In the genomic region with DNA sequence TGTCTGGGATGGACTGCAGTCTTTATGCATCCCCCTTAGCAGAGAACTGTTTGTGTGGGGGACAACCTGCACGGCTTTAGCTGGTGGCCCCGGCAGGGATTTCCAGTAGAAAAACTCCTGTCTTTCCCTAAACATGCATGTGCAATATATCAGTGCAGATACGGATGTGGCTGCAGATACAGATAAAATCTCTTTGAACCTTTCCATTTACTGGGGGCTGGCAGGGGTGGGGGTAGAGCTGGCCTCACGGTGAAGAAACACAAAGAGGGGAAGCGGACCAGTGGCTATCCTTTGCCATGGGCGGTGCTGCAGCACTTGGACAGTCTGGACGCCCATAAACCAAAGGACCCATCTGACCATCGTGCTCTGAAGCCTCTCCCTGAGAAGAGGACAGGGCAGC, we compare ENCODE assay signal across 16 cellular contexts.
A peak's percentile ranks its signal among the peaks of the same experiment; 100 is the strongest.
DNase-seq lines count a peak whose midpoint lies in the region; ATAC-seq, FAIRE-seq and TF ChIP-seq lines count a peak whose summit lies in the region.
"Had no signal": no experiment of that assay in that cellular context is flagged by ENCODE, and none has a peak within 500 bp of the region (broad histone marks: within the 10 kb centered on the region; RNA-seq: fewer than 3 reads in every experiment).

No MANE protein-coding gene starts in this region.

- H4K91ac ChIP-seq in H1 (replicated peaks; ENCODE audit: insufficient read length, low read length) = no peak overlapping the region

- peaks cover 65% of the 10 kb centered on the region for H3K4me1 ChIP-seq in BLaER1
- peaks cover 0 to 9% (median 3%) of the 10 kb centered on the region in 4 experiments; a peak in 3 of 7 replicates for H3K4me1 ChIP-seq in H1 (replicated peaks in 1 of 4; ENCODE audit: control insufficient read depth in 3 of 4, insufficient read depth in 4 of 4, low read length in 3 of 4)
- H3K4me1 ChIP-seq in osteoblast (ENCODE audit: insufficient read depth, low read length) = peaks cover 34% of the 10 kb centered on the region

- no peaks in the 10 kb centered on the region for H3K79me1 ChIP-seq in H1 (ENCODE audit: low read depth, low read length)

- H2BK120ac ChIP-seq in H1 (replicated peaks; ENCODE audit: low read depth, low read length) = no peak overlapping the region

- peak overlapping the region; percentile 80 for H3K4me2 ChIP-seq in BLaER1
- H3K4me2 ChIP-seq in H1 (ENCODE audit: insufficient read depth in 1 of 2, low read depth in 2 of 2, low read length in 2 of 2) = no peak overlapping the region
- H3K4me2 ChIP-seq in osteoblast (ENCODE audit: insufficient read depth, low read length) = no peak overlapping the region
- H3K4me2 ChIP-seq: KMS-11 had no signal

- 0 out of 2 replicates have a peak overlapping the region, but pooled peaks have one; percentile 53 for H2AK5ac ChIP-seq in H1 (ENCODE audit: low read depth, low read length)

- no peak overlapping the region for H2BK20ac ChIP-seq in H1 (ENCODE audit: low read length)

- no peak overlapping the region for H3K23ac ChIP-seq in H1 (ENCODE audit: insufficient read length)

- no peak overlapping the region for H3K27ac ChIP-seq in BLaER1
- no peak overlapping the region for H3K27ac ChIP-seq in H1 (ENCODE audit: low read depth, low read length)
- H3K27ac ChIP-seq in osteoblast (ENCODE audit: low read depth, low read length) = no peak overlapping the region
- H3K27ac ChIP-seq: KMS-11, Peyer's patch, SJCRH30 had no signal

- H2BK5ac ChIP-seq in H1 (ENCODE audit: low read depth, low read length) = no peak overlapping the region

- no peak overlapping the region for H2AFZ ChIP-seq in H1 (ENCODE audit: low read length)
- no peak overlapping the region for H2AFZ ChIP-seq in osteoblast (ENCODE audit: low read length)

- no peak for TF ChIP-seq RAD21 in H1 (IDR thresholded peaks at IDR 0.05 in 1 of 2, conservative IDR thresholded peaks at IDR 0.05 in 1 of 2; ENCODE audit: low read depth in 2 of 2, low read length in 2 of 2)

- H3K9me3 ChIP-seq in BLaER1 (no peaks in the 10 kb centered on the region), H1 (ENCODE audit: insufficient read depth in 2 of 2, low read depth in 1 of 2, low read length in 1 of 2) (no peaks in the 10 kb centered on the region), osteoblast (ENCODE audit: low read depth, low read length) (no peaks in the 10 kb centered on the region)
- H3K9me3 ChIP-seq: HAP-1, Peyer's patch, SJCRH30 had no signal

- no peak overlapping the region for H3K56ac ChIP-seq in H1 (replicated peaks; ENCODE audit: insufficient read length, low read depth, low read length)

- no peak for TF ChIP-seq POLR2A in H1 (IDR thresholded peaks at IDR 0.05; ENCODE audit: control extremely low read depth in 1 of 2, low read depth in 2 of 2, low read length in 2 of 2)

- 88% methylated on average over 7 of the region's 8 CpGs; no CpG with 5 or more reads in 1 of the 2 experiments for WGBS in H1 (ENCODE audit: extremely low coverage in 1 of 2, insufficient coverage in 1 of 2, insufficient read length in 1 of 2, insufficient replicate concordance in 2 of 2, low coverage in 1 of 2, low lambda C conversion rate in 2 of 2, missing lambda C conversion rate in 1 of 2), 2 experiments

- 0 out of 2 replicates have a peak overlapping the region, but pooled peaks have one; percentile 27 for H3K18ac ChIP-seq in H1 (ENCODE audit: extremely low read depth, low read length)

- no peak overlapping the region for H3K9ac ChIP-seq in BLaER1
- H3K9ac ChIP-seq in H1 (replicated peaks in 1 of 4; ENCODE audit: extremely low read depth in 1 of 4, low read depth in 3 of 4, low read length in 3 of 4) = no peak overlapping the region
- H3K9ac ChIP-seq: KMS-11 had no signal

- H3K36me3 ChIP-seq in BLaER1 (no peaks in the 10 kb centered on the region), H1 (ENCODE audit: control insufficient read depth in 2 of 4, insufficient read depth in 4 of 4, low read length in 3 of 4) (no peaks in the 10 kb centered on the region), osteoblast (ENCODE audit: insufficient read depth, low read length) (no peaks in the 10 kb centered on the region)
- H3K36me3 ChIP-seq: HAP-1, Peyer's patch, SJCRH30 had no signal

- ATAC-seq in HG03196 (IDR thresholded peaks at IDR 0.05; ENCODE audit: unreplicated experiment) (no peak), HG02970 (IDR thresholded peaks at IDR 0.05; ENCODE audit: low FRiP score, unreplicated experiment) (no peak), GM19467 (IDR thresholded peaks at IDR 0.05; ENCODE audit: unreplicated experiment) (no peak)

- DNase-seq in H1 (ENCODE audit: low read depth in 1 of 2, low spot score in 2 of 2) = no peak
- DNase-seq in osteoblast (ENCODE audit: insufficient read length, low spot score, missing footprints) = peak; percentile 11
- DNase-seq in DMS53 treated with DMSO at 0.1 percent for 48 hours (lab: John Stamatoyannopoulos, UW; ENCODE audit: unreplicated experiment) = no peak
- DNase-seq: NCI-H1105 treated with DMSO at 0.1 percent for 48 hours, NCI-H2081 treated with DMSO at 0.1 percent for 48 hours, NCI-H524 treated with DMSO at 0.1 percent for 48 hours, Peyer's patch had no signal

- no peak overlapping the region; the same call in 1 of the 2 replicates for H4K8ac ChIP-seq in H1 (ENCODE audit: extremely low read depth, insufficient read depth, low read length)

- no peak overlapping the region for H4K5ac ChIP-seq in H1 (ENCODE audit: insufficient read length, low read depth, low read length)

- TF ChIP-seq CTCF in GM12872 (IDR thresholded peaks at IDR 0.05; ENCODE audit: insufficient read depth, low read depth, low read length) (0 out of 3 replicates have a peak, but pooled peaks have one; percentile 4), H1 (IDR thresholded peaks at IDR 0.05; ENCODE audit: control extremely low read depth in 1 of 3, insufficient read depth in 1 of 3, low read depth in 1 of 3, low read length in 3 of 3) (no peak), osteoblast (IDR thresholded peaks at IDR 0.05; ENCODE audit: extremely low read depth, low read depth, low read length) (no peak)

- TF ChIP-seq EP300 in H1 (IDR thresholded peaks at IDR 0.05; ENCODE audit: borderline replicate concordance in 1 of 2, low read depth in 2 of 2, low read length in 2 of 2) = no peak

- H3K14ac ChIP-seq in H1 (ENCODE audit: insufficient read length) = no peak overlapping the region

- H2BK15ac ChIP-seq in H1 (ENCODE audit: low read length) = no peak overlapping the region

- H3K23me2 ChIP-seq in H1 (ENCODE audit: low read depth, low read length) = no peaks in the 10 kb centered on the region; the same call in 1 of the 2 replicates

- H3K27me3 ChIP-seq in BLaER1 (no peaks in the 10 kb centered on the region), H1 (replicated peaks in 1 of 4; ENCODE audit: control insufficient read depth in 3 of 4, extremely low read depth in 1 of 4, insufficient read depth in 3 of 4, low read length in 3 of 4) (no peaks in the 10 kb centered on the region), osteoblast (ENCODE audit: insufficient read depth, low read length) (no peaks in the 10 kb centered on the region)
- H3K27me3 ChIP-seq: Peyer's patch, SJCRH30 had no signal

- H3K79me2 ChIP-seq in H1 (ENCODE audit: control insufficient read depth in 1 of 2, insufficient read depth in 2 of 2, low read length in 2 of 2) (no peaks in the 10 kb centered on the region), osteoblast (ENCODE audit: insufficient read depth, low read length) (peaks cover 59% of the 10 kb centered on the region)

- no peaks in the 10 kb centered on the region for H4K20me1 ChIP-seq in BLaER1
- H4K20me1 ChIP-seq in H1 (replicated peaks in 1 of 2; ENCODE audit: control insufficient read depth in 1 of 2, insufficient read depth in 2 of 2, low read length in 2 of 2) = peaks cover 0 to 7% of the 10 kb centered on the region in 2 experiments
- no peaks in the 10 kb centered on the region for H4K20me1 ChIP-seq in osteoblast (ENCODE audit: insufficient read depth, low read length)

- no peak for FAIRE-seq in H1 (lab: Jason Lieb, UNC)
- FAIRE-seq: D721Med had no signal

- POLR2A ChIA-PET in H1 (lab: Charles Lee; ENCODE audit: partially characterized antibody) = no interaction called here

- H3K4ac ChIP-seq in H1 (replicated peaks; ENCODE audit: insufficient read length, low read depth, low read length) = no peak overlapping the region

- no peak overlapping the region for H2BK12ac ChIP-seq in H1 (ENCODE audit: low read depth, low read length)

- CTCF ChIA-PET in H1 (lab: Charles Lee; ENCODE audit: partially characterized antibody) = interaction anchor here (0.6 to 25.5 kb wide), 28 partner anchors 5 to 722 kb away, joined by 3 to 376 read pairs (median 4); no protein-coding TSS in a partner anchor

- H3K4me3 ChIP-seq in BLaER1 = no peak overlapping the region
- no peak overlapping the region for H3K4me3 ChIP-seq in H1 (ENCODE audit: extremely low read depth in 1 of 4, insufficient read depth in 2 of 4, low read depth in 3 of 4, low read length in 4 of 4)
- no peak overlapping the region for H3K4me3 ChIP-seq in osteoblast (ENCODE audit: insufficient read depth, low read length)
- H3K4me3 ChIP-seq: HAP-1, Peyer's patch, SJCRH30 had no signal

TF ChIP-seq in H1, 55 proteins besides CTCF, POLR2A, EP300 and RAD21:
- TF ChIP-seq KDM4A (IDR thresholded peaks at IDR 0.05; ENCODE audit: low read depth, low read length, severe bottlenecking) (no peak), SAP30 (IDR thresholded peaks at IDR 0.05; ENCODE audit: insufficient read depth, insufficient replicate concordance, low read length) (no peak), BRCA1 (IDR thresholded peaks at IDR 0.05; ENCODE audit: low read depth, low read length) (no peak), SP1 (IDR thresholded peaks at IDR 0.05; ENCODE audit: low read depth, low read length) (no peak), RFX5 (IDR thresholded peaks at IDR 0.05; ENCODE audit: borderline replicate concordance, low read depth, low read length) (no peak), EGR1 (IDR thresholded peaks at IDR 0.05; ENCODE audit: borderline replicate concordance, low read depth, low read length) (no peak), JUN (IDR thresholded peaks at IDR 0.05; ENCODE audit: low read depth, low read length) (no peak), KDM5A (IDR thresholded peaks at IDR 0.05; ENCODE audit: low read length) (no peak), FOSL1 (IDR thresholded peaks at IDR 0.05; ENCODE audit: insufficient read depth, low read depth, low read length) (no peak)
- TF ChIP-seq, protein P1, sequence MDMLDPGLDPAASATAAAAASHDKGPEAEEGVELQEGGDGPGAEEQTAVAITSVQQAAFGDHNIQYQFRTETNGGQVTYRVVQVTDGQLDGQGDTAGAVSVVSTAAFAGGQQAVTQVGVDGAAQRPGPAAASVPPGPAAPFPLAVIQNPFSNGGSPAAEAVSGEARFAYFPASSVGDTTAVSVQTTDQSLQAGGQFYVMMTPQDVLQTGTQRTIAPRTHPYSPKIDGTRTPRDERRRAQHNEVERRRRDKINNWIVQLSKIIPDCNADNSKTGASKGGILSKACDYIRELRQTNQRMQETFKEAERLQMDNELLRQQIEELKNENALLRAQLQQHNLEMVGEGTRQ (IDR thresholded peaks at IDR 0.05; ENCODE audit: low read length) = no peak
- TF ChIP-seq, protein P2, sequence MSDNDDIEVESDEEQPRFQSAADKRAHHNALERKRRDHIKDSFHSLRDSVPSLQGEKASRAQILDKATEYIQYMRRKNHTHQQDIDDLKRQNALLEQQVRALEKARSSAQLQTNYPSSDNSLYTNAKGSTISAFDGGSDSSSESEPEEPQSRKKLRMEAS (IDR thresholded peaks at IDR 0.05) = no peak
TF ChIP-seq in H1: peak in this region for 0.
